In the genomic region with DNA sequence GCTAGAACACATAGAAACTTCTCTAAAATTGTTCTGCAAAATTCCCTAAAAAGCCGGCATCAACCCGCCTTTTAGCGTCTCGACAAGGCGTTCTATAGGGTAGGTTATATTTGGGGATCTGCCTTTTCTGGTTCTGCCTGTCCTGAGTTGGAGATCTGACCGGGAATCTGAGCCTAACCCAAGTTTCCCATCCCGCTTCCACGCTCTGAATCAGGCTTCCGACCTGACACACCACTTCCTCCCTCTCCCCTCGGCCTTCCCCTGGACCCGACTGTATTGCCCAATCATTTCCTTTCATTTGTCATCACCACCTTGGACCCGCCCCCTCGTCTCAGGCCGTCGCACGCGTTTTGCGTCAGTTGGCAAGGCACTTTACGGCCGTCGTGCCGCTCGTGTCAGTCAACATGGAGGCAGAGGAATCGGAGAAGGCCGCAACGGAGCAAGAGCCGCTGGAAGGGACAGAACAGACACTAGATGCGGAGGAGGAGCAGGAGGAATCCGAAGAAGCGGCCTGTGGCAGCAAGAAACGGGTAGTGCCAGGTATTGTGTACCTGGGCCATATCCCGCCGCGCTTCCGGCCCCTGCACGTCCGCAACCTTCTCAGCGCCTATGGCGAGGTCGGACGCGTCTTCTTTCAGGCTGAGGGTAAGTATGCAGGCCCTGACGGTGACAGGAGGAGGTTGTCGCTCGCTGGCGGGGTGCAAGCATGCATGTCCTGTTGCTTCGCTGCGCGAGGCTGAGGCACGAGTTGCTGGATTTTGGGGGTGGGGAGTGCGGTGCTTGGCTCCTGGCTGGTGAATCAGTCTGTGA, we compare ENCODE assay signal across 1 cellular context.
TF ChIP-seq lines count a peak whose summit lies in the region.

A gene (plus strand): TSS at position 375 of the 810 bp plus-strand sequence. CDS start 30 bp downstream, at position 405.

TF ChIP-seq in GM23338, 12 proteins besides CTCF, POLR2A, EP300 and RAD21:
- TF ChIP-seq, protein P1, sequence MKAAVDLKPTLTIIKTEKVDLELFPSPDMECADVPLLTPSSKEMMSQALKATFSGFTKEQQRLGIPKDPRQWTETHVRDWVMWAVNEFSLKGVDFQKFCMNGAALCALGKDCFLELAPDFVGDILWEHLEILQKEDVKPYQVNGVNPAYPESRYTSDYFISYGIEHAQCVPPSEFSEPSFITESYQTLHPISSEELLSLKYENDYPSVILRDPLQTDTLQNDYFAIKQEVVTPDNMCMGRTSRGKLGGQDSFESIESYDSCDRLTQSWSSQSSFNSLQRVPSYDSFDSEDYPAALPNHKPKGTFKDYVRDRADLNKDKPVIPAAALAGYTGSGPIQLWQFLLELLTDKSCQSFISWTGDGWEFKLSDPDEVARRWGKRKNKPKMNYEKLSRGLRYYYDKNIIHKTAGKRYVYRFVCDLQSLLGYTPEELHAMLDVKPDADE (IDR thresholded peaks at IDR 0.05), result peak; percentile 88
- TF ChIP-seq CREB1 (CRISPR knock-in tag; IDR thresholded peaks at IDR 0.05; ENCODE audit: low read depth) (peak; percentile 97), ZNF114 (CRISPR knock-in tag; IDR thresholded peaks at IDR 0.05) (no peak), POLR2AphosphoS5 (IDR thresholded peaks at IDR 0.05; ENCODE audit: low read depth) (peak; percentile 78)
TF ChIP-seq in GM23338: peak in this region for 3.
